ENCODE assay signal across 1 cellular context in genomic region chr17:73214851-73215250, GRCh38.
TF ChIP-seq lines count a peak whose summit lies in the region.

No MANE protein-coding gene starts in this region.

TF ChIP-seq in GM23338, 12 proteins besides CTCF, POLR2A, EP300 and RAD21 (continued from another document):
- TF ChIP-seq ZNF462 (CRISPR knock-in tag; IDR thresholded peaks at IDR 0.05) (no peak), REST (IDR thresholded peaks at IDR 0.05; ENCODE audit: unreplicated experiment) (no peak), ZNF331 (CRISPR knock-in tag; IDR thresholded peaks at IDR 0.05; ENCODE audit: low read depth) (no peak), STAT1 (IDR thresholded peaks at IDR 0.05; ENCODE audit: unreplicated experiment) (no peak), ZNF114 (CRISPR knock-in tag; IDR thresholded peaks at IDR 0.05) (no peak), POLR2AphosphoS5 (IDR thresholded peaks at IDR 0.05; ENCODE audit: low read depth) (no peak), ETS1 (IDR thresholded peaks at IDR 0.05) (no peak), NANOG (IDR thresholded peaks at IDR 0.05; ENCODE audit: borderline replicate concordance) (no peak), EZH2phosphoT487 (IDR thresholded peaks at IDR 0.05; ENCODE audit: unreplicated experiment) (no peak), JUNB (IDR thresholded peaks at IDR 0.05; ENCODE audit: unreplicated experiment) (no peak)
